In the genomic region with DNA sequence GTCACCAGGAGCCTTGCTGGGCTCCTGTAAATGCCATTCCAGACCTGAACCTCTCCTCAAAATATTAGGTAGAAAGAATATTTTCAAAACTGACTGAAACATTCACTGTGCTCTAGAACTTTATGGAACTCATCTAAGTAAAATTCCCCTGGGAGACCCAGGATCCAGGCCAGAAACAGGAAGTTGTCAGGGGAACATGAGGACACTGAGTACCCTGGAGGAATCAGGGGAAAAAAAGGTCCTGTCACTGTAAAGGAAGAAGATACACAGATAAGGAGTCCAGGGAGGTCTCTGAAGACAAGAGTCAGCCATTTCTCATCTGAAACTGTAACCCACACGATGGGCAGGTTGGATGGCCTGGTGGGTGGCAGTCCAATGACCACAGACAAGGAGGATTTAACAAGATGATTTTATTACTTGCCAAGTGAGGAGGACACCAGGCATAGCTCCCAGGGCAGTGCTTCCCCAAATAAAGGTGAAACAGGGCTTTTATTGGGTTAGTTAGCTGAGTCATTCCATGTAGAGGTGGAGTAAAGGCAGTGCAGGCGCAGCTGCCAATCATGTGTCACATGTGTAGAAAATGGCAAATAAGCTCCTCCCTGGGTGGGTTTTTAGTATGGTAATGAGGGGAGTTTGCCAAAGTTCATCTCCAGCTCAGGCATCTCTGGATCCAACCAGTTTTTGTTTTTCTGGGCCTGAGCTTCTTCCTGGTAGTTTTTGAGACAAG, we compare ENCODE assay signal across 20 cellular contexts.
A peak's percentile ranks its signal among the peaks of the same experiment; 100 is the strongest.
DNase-seq lines count a peak whose midpoint lies in the region; ATAC-seq, FAIRE-seq and TF ChIP-seq lines count a peak whose summit lies in the region.
"Had no signal": no experiment of that assay in that cellular context is flagged by ENCODE, and none has a peak within 500 bp of the region (broad histone marks: within the 10 kb centered on the region; RNA-seq: fewer than 3 reads in every experiment).

No MANE protein-coding gene starts in this region.

- H3K9me3 ChIP-seq in heart right ventricle: no peaks in the 10 kb centered on the region
- no peaks in the 10 kb centered on the region for H3K9me3 ChIP-seq in gastrocnemius medialis
- H3K9me3 ChIP-seq: BE2C, colonic mucosa, esophagus squamous epithelium, neutrophil had no signal

- TF ChIP-seq CTCF in NB4 (IDR thresholded peaks at IDR 0.05; ENCODE audit: low read depth, low read length) (no peak), heart right ventricle (IDR thresholded peaks at IDR 0.05) (no peak), gastrocnemius medialis (IDR thresholded peaks at IDR 0.05 in 4 of 5, conservative IDR thresholded peaks at IDR 0.05 in 1 of 5) (no peak)

- intact Hi-C loops in heart right ventricle (cut with DNase I): no loop called here
- intact Hi-C loops in gastrocnemius medialis (cut with DNase I; ENCODE audit: low total_unique reads): loop anchor here (5.0 kb wide), 1 partner anchor 55 kb away; no protein-coding TSS in a partner anchor

- in situ Hi-C loops in gastrocnemius medialis (cut with MboI; ENCODE audit: low sequenced_read_pairs in 4 of 4): no loop called here

- H3K4me1 ChIP-seq in heart right ventricle: peaks cover 10 to 73% (median 40%) of the 10 kb centered on the region in 9 donors
- peaks cover 40 to 52% of the 10 kb centered on the region in 2 donors for H3K4me1 ChIP-seq in gastrocnemius medialis
- H3K4me1 ChIP-seq: BE2C, colonic mucosa had no signal

- H3K27ac ChIP-seq in heart right ventricle (peak overlapping the region in 8 of 10 donors; percentile 13 to 54 (median 34)), gastrocnemius medialis (peak overlapping the region; percentile 46 to 75 (median 57))
- H3K27ac ChIP-seq: colonic mucosa, neutrophil had no signal

- no peaks in the 10 kb centered on the region for H3K27me3 ChIP-seq in heart right ventricle
- H3K27me3 ChIP-seq in gastrocnemius medialis: no peaks in the 10 kb centered on the region
- H3K27me3 ChIP-seq: BE2C, colonic mucosa, esophagus squamous epithelium, neutrophil had no signal

- peak; percentile 37 for FAIRE-seq in GM19239 (lab: Jason Lieb, UNC)
- FAIRE-seq: GM18507, TTC549, urothelium cell line had no signal

- no peak overlapping the region for H3K4me3 ChIP-seq in NB4 (ENCODE audit: low read depth, low read length)
- H3K4me3 ChIP-seq in heart right ventricle: no peak overlapping the region
- H3K4me3 ChIP-seq in gastrocnemius medialis: no peak overlapping the region
- H3K4me3 ChIP-seq: colonic mucosa, esophagus squamous epithelium had no signal

- WGBS in heart right ventricle, 2 donors: 75 to 78% methylated on average over 2 of the region's 2 CpGs

- no peak for TF ChIP-seq POLR2A in NB4 (IDR thresholded peaks at IDR 0.05; ENCODE audit: extremely low read depth, insufficient read length)
- TF ChIP-seq POLR2A in gastrocnemius medialis (IDR thresholded peaks at IDR 0.05): no peak

- ATAC-seq in heart right ventricle (peak in 6 of 8 donors; percentile 39 to 70 (median 57)), gastrocnemius medialis (peak; percentile 51 to 60), HG02678 (IDR thresholded peaks at IDR 0.05; ENCODE audit: unreplicated experiment) (no peak)
- ATAC-seq: HCT116 had no signal

- DNase-seq in GM19239 (ENCODE audit: insufficient read length, low spot score) (no peak), NB4 (ENCODE audit: low read depth) (peak; percentile 34), heart right ventricle (peak in 1 of 2 donors; percentile 44), gastrocnemius medialis (peak in 1 of 2 donors; percentile 26), NCI-H1436 (lab: John Stamatoyannopoulos, UW) (no peak), iPS-NIHi11 (ENCODE audit: low spot score) (no peak), NCI-H526 treated with DMSO at 0.1 percent for 48 hours (lab: John Stamatoyannopoulos, UW) (no peak)
- DNase-seq: activated CD4-positive, alpha-beta T cell treated with anti-CD3 and anti-CD28 coated beads for 4 hours; BE2C; colonic mucosa; esophagus squamous epithelium; NCI-H187 treated with DMSO at 0.1 percent for 48 hours; NCI-H446; SW 1271 had no signal

- H3K36me3 ChIP-seq in heart right ventricle (no peaks in the 10 kb centered on the region), gastrocnemius medialis (no peaks in the 10 kb centered on the region)
- H3K36me3 ChIP-seq: BE2C, colonic mucosa, esophagus squamous epithelium, neutrophil had no signal
